ENCODE assay signal across 8 cellular contexts in the genomic region with DNA sequence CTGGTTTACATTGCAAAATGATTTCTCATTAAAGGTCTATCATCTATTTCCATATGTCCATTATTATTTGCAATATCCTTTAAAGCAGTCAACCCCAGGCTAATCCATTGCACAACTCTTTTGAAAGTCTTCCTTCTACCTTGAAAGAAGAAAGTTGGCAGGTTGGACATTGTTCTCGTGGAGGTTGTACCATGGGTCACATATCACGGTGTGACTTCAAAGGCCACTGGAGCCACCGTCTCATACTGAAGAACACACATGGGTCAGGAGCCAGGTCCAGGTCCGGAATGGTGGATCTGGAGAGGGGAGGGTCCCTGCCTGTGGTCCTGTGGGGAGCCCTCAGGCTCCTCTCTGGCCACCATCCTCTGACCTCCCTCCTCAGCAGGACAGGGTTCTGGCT. TPM values are rescaled to one million over a fixed set of nuclear protein-coding genes. Genes with fewer than 3 reads are reported as not detected.
"Had no signal": no experiment of that assay in that cellular context is flagged by ENCODE, and none has a peak within 500 bp of the region (broad histone marks: within the 10 kb centered on the region; RNA-seq: fewer than 3 reads in every experiment).

No MANE protein-coding gene starts in this region.

RNA-seq across cellular contexts. Expression of a gene that starts 1.7 kb away (rescaled TPM):
- total RNA-seq: dermis microvascular lymphatic vessel endothelial cell, epithelial cell of proximal tubule, esophagus mucosa, fibroblast of lung, glomerular endothelial cell had no signal
- polyA plus RNA-seq: endothelial cell of umbilical vein had no signal

RNA-seq across cellular contexts. Expression of a gene that starts 26.2 kb away (rescaled TPM):
- total RNA-seq: chondrocyte, dermis microvascular lymphatic vessel endothelial cell, epithelial cell of proximal tubule, foreskin keratinocyte, glomerular endothelial cell had no signal
- polyA plus RNA-seq: foreskin keratinocyte had no signal
